In genomic region chr15:69730281-69731235, GRCh38 we compare ENCODE assay signal across 24 cellular contexts.
A peak's percentile ranks its signal among the peaks of the same experiment; 100 is the strongest.
DNase-seq lines count a peak whose midpoint lies in the region; ATAC-seq, FAIRE-seq and TF ChIP-seq lines count a peak whose summit lies in the region.
"Had no signal": no experiment of that assay in that cellular context is flagged by ENCODE, and none has a peak within 500 bp of the region (broad histone marks: within the 10 kb centered on the region; RNA-seq: fewer than 3 reads in every experiment).

No MANE protein-coding gene starts in this region.

- H3K4me1 Mint-ChIP-seq in CD14-positive monocyte (peaks cover 51% of the 10 kb centered on the region), astrocyte (ENCODE audit: low read depth, unreplicated experiment) (peaks cover 16% of the 10 kb centered on the region)
- peaks cover 29% of the 10 kb centered on the region for H3K4me1 Mint-ChIP-seq in stimulated activated naive CD8-positive, alpha-beta T cell treated with anti-CD3 and anti-CD28 coated beads, Interleukin-15, amount 100 ng/mL, for 72 hours

- H3K4me3 ChIP-seq in astrocyte (ENCODE audit: insufficient read depth, low read depth, low read length): no peak overlapping the region
- H3K4me3 ChIP-seq: hepatocyte, K562, pancreas, vagina had no signal

- TF ChIP-seq CTCF in CD14-positive monocyte (IDR thresholded peaks at IDR 0.05) (no peak), astrocyte (IDR thresholded peaks at IDR 0.05; ENCODE audit: insufficient read depth, low read depth, low read length) (no peak)

- H3K27ac Mint-ChIP-seq in CD14-positive monocyte: peak overlapping the region in 5 of 7 donors; percentile 15 to 82 (median 55)
- H3K27ac Mint-ChIP-seq in astrocyte (ENCODE audit: unreplicated experiment): peak overlapping the region; percentile 64
- peak overlapping the region in 1 of 2 donors; percentile 16 for H3K27ac Mint-ChIP-seq in stimulated activated naive CD8-positive, alpha-beta T cell treated with anti-CD3 and anti-CD28 coated beads, Interleukin-15, amount 100 ng/mL, for 72 hours
- H3K27ac Mint-ChIP-seq: activated CD4-positive, alpha-beta T cell treated with anti-CD3 and anti-CD28 coated beads, Interleukin-2, amount 10 ng/mL, durations not matched to agents 24 days and 14 days; CD4-positive, CD25-positive, alpha-beta regulatory T cell; immature natural killer cell; nephron; stimulated activated naive B cell treated with anti-CD40 and anti-IgM and Interleukin-4, amounts not matched to agents 10 μg/mL and 1 μg/mL and 100 μg/mL, for 72 hours had no signal

- no peaks in the 10 kb centered on the region for H3K9me3 ChIP-seq in astrocyte (ENCODE audit: insufficient read depth, low read depth, low read length)
- H3K9me3 ChIP-seq: pancreas, vagina had no signal

- H3K27ac ChIP-seq in astrocyte (ENCODE audit: low read depth, low read length): no peak overlapping the region
- H3K27ac ChIP-seq: hepatocyte, pancreas, vagina, VCaP had no signal

- H3K9ac ChIP-seq in astrocyte (ENCODE audit: low read length): no peak overlapping the region

- no peaks in the 10 kb centered on the region for H4K20me1 ChIP-seq in astrocyte (ENCODE audit: insufficient read depth, low read length)

- no peaks in the 10 kb centered on the region for H3K4me1 ChIP-seq in astrocyte (ENCODE audit: insufficient read depth, low read length)
- H3K4me1 ChIP-seq: pancreas had no signal

- no peak for ATAC-seq in stimulated activated naive CD8-positive, alpha-beta T cell treated with anti-CD3 and anti-CD28 coated beads, Interleukin-15, amount 100 ng/mL, for 72 hours
- ATAC-seq: K562; left ventricle myocardium superior; pancreas; stimulated activated naive B cell treated with anti-CD40 and anti-IgM and Interleukin-4, amounts not matched to agents 10 μg/mL and 1 μg/mL and 100 μg/mL, for 72 hours had no signal

- DNase-seq in CD14-positive monocyte (ENCODE audit: low spot score): no peak
- peak; percentile 30 for DNase-seq in DMS53 treated with DMSO at 0.1 percent for 48 hours (lab: John Stamatoyannopoulos, UW; ENCODE audit: unreplicated experiment)
- no peak for DNase-seq in astrocyte (ENCODE audit: low read depth)
- DNase-seq in left kidney (ENCODE audit: low read depth, low spot score): peak; percentile 17
- no peak for DNase-seq in stimulated activated CD4-positive, alpha-beta T cell treated with anti-CD3 and anti-CD28 coated beads, Interleukin-4, amount 100 ng/mL, for 1 hour
- DNase-seq in stimulated activated naive CD8-positive, alpha-beta T cell treated with anti-CD3 and anti-CD28 coated beads, Interleukin-15, amount 100 ng/mL, for 72 hours: no peak
- DNase-seq in activated T-cell treated with anti-CD3 and anti-CD28 coated beads, Interleukin-2, amount 50 U/mL, for 1 hour: no peak
- DNase-seq: activated CD4-positive, alpha-beta T cell treated with anti-CD3 and anti-CD28 coated beads, Interleukin-2, amount 10 ng/mL, durations not matched to agents 24 days and 14 days; activated CD8-positive, alpha-beta memory T cell treated with anti-CD3 and anti-CD28 coated beads, Interleukin-2, amount 50 U/mL, for 4 hours; CD4-positive, CD25-positive, alpha-beta regulatory T cell; foreskin melanocyte; immature natural killer cell; left ventricle myocardium superior; NCI-H1417; NCI-H748 treated with DMSO at 0.1 percent for 48 hours; pancreas; stimulated activated CD4-positive, alpha-beta T cell treated with anti-CD3 and anti-CD28 coated beads, Interleukin-2, amount 100 ng/mL, for 48 hours; stimulated activated naive B cell treated with anti-CD40 and anti-IgM and Interleukin-4, amounts not matched to agents 10 μg/mL and 1 μg/mL and 100 μg/mL, for 72 hours had no signal

- H3K27me3 Mint-ChIP-seq in CD14-positive monocyte (ENCODE audit: low read depth in 3 of 3) (peaks cover 0 to 4% (median 0%) of the 10 kb centered on the region in 3 donors), astrocyte (ENCODE audit: low read depth, unreplicated experiment) (peaks cover 56% of the 10 kb centered on the region)
- peaks cover 56% of the 10 kb centered on the region for H3K27me3 Mint-ChIP-seq in stimulated activated naive CD8-positive, alpha-beta T cell treated with anti-CD3 and anti-CD28 coated beads, Interleukin-15, amount 100 ng/mL, for 72 hours

- no peak overlapping the region for H2AFZ ChIP-seq in astrocyte (ENCODE audit: low read depth, low read length)
- H2AFZ ChIP-seq: hepatocyte had no signal

- H3K36me3 Mint-ChIP-seq in CD14-positive monocyte (peaks cover 2 to 3% of the 10 kb centered on the region in 2 donors), astrocyte (ENCODE audit: low read depth, unreplicated experiment) (no peaks in the 10 kb centered on the region)
- H3K36me3 Mint-ChIP-seq: CD4-positive, CD25-positive, alpha-beta regulatory T cell; stimulated activated naive B cell treated with anti-CD40 and anti-IgM and Interleukin-4, amounts not matched to agents 10 μg/mL and 1 μg/mL and 100 μg/mL, for 72 hours had no signal

- no peaks in the 10 kb centered on the region for H3K79me2 ChIP-seq in astrocyte (ENCODE audit: insufficient read depth, low read length)
- H3K79me2 ChIP-seq: hepatocyte had no signal

- H3K4me2 ChIP-seq in astrocyte (ENCODE audit: low read length): no peak overlapping the region
- H3K4me2 ChIP-seq: hepatocyte had no signal

- H3K27me3 ChIP-seq in astrocyte (ENCODE audit: insufficient read depth, low read length): peaks cover 20% of the 10 kb centered on the region
- H3K27me3 ChIP-seq: hepatocyte, pancreas, vagina had no signal

- no peak overlapping the region for H3K4me3 Mint-ChIP-seq in CD14-positive monocyte
- no peak overlapping the region for H3K4me3 Mint-ChIP-seq in astrocyte (ENCODE audit: unreplicated experiment)
- no peak overlapping the region for H3K4me3 Mint-ChIP-seq in stimulated activated naive CD8-positive, alpha-beta T cell treated with anti-CD3 and anti-CD28 coated beads, Interleukin-15, amount 100 ng/mL, for 72 hours
- H3K4me3 Mint-ChIP-seq: activated CD4-positive, alpha-beta T cell treated with anti-CD3 and anti-CD28 coated beads, Interleukin-2, amount 10 ng/mL, durations not matched to agents 24 days and 14 days; CD4-positive, CD25-positive, alpha-beta regulatory T cell; immature natural killer cell; nephron; stimulated activated naive B cell treated with anti-CD40 and anti-IgM and Interleukin-4, amounts not matched to agents 10 μg/mL and 1 μg/mL and 100 μg/mL, for 72 hours had no signal

- intact Hi-C loops in CD14-positive monocyte (cut with micrococcal nuclease): no loop called here

- H3K9me3 Mint-ChIP-seq in CD14-positive monocyte (peaks cover 0 to 2% (median 0%) of the 10 kb centered on the region in 7 donors), astrocyte (ENCODE audit: unreplicated experiment) (peaks cover 1% of the 10 kb centered on the region)
- no peaks in the 10 kb centered on the region for H3K9me3 Mint-ChIP-seq in stimulated activated naive CD8-positive, alpha-beta T cell treated with anti-CD3 and anti-CD28 coated beads, Interleukin-15, amount 100 ng/mL, for 72 hours
- H3K9me3 Mint-ChIP-seq: CD4-positive, CD25-positive, alpha-beta regulatory T cell; immature natural killer cell; stimulated activated naive B cell treated with anti-CD40 and anti-IgM and Interleukin-4, amounts not matched to agents 10 μg/mL and 1 μg/mL and 100 μg/mL, for 72 hours had no signal

- no peak for FAIRE-seq in astrocyte (lab: Jason Lieb, UNC)
- FAIRE-seq: GM19239, K562, pancreas had no signal

- no peaks in the 10 kb centered on the region for H3K36me3 ChIP-seq in astrocyte (ENCODE audit: insufficient read depth, low read length)
- H3K36me3 ChIP-seq: pancreas, vagina had no signal

Comparison
In these comparisons a context has a peak if more than half of its experiments do, and no peak if none do; other contexts are left out.
1. DNase-seq: peak in DMS53 treated with DMSO at 0.1 percent for 48 hours (single experiment) and left kidney (single experiment); none in CD14-positive monocyte (single experiment), astrocyte (single experiment), stimulated activated CD4-positive, alpha-beta T cell treated with anti-CD3 and anti-CD28 coated beads, Interleukin-4, amount 100 ng/mL, for 1 hour (single experiment), stimulated activated naive CD8-positive, alpha-beta T cell treated with anti-CD3 and anti-CD28 coated beads, Interleukin-15, amount 100 ng/mL, for 72 hours (0 of 2) and activated T-cell treated with anti-CD3 and anti-CD28 coated beads, Interleukin-2, amount 50 U/mL, for 1 hour (single experiment).